Comparison of ENCODE assay signal across 1 cellular context in the genomic region with DNA sequence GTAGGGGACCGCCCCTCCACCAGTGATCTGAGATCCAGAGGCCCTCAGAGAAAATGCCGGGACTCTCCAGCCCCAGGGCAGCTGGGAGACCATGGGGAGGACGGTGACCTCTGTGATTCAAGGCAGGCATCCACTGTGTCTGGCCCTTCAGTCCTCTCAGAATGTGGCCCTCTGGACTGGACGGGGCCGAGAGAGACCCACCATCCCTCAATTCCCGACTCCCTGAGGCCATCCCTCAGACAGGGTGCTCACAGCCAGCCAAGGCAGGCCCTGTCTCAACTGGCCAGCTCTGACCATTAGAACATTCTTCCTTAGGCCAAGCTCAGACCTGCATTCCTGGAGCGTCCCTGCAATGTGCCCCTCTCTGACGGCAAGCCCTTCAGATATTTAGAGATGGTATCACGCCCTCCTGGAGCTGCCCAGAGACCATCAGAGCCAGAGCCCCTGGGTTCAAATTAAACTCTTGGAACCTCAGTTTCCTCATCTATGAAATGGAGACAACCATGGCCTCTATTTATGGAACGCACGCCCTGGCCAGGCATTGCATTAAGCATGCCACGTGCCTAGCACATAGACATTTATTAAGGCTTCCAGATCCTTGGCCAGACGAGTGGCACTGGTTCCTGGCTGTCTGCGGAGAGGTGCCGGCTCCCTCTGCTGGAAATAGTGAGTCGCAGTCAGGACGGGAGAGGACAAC.
TF ChIP-seq lines count a peak whose summit lies in the region.

No MANE protein-coding gene starts in this region.

TF ChIP-seq in K562, 482 proteins besides CTCF, POLR2A, EP300 and RAD21 (continued from another document):
- TF ChIP-seq TEAD4 (IDR thresholded peaks at IDR 0.05; ENCODE audit: low read length): peak; percentile 25; the same call in 1 of the 2 replicates
- TF ChIP-seq TEAD4 (CRISPR knock-in tag; IDR thresholded peaks at IDR 0.05; ENCODE audit: borderline replicate concordance): no peak
- TF ChIP-seq, protein P1, sequence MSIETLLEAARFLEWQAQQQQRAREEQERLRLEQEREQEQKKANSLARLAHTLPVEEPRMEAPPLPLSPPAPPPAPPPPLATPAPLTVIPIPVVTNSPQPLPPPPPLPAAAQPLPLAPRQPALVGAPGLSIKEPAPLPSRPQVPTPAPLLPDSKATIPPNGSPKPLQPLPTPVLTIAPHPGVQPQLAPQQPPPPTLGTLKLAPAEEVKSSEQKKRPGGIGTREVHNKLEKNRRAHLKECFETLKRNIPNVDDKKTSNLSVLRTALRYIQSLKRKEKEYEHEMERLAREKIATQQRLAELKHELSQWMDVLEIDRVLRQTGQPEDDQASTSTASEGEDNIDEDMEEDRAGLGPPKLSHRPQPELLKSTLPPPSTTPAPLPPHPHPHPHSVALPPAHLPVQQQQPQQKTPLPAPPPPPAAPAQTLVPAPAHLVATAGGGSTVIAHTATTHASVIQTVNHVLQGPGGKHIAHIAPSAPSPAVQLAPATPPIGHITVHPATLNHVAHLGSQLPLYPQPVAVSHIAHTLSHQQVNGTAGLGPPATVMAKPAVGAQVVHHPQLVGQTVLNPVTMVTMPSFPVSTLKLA (conservative IDR thresholded peaks at IDR 0.05): peak in 1 of 2 experiments; percentile 59; a peak in 2 of 4 replicates
- TF ChIP-seq ZNF717 (CRISPR knock-in tag; IDR thresholded peaks at IDR 0.05): no peak
- TF ChIP-seq, protein P2, sequence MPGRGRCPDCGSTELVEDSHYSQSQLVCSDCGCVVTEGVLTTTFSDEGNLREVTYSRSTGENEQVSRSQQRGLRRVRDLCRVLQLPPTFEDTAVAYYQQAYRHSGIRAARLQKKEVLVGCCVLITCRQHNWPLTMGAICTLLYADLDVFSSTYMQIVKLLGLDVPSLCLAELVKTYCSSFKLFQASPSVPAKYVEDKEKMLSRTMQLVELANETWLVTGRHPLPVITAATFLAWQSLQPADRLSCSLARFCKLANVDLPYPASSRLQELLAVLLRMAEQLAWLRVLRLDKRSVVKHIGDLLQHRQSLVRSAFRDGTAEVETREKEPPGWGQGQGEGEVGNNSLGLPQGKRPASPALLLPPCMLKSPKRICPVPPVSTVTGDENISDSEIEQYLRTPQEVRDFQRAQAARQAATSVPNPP (IDR thresholded peaks at IDR 0.05; ENCODE audit: borderline replicate concordance, insufficient read depth, insufficient read length): no peak
- TF ChIP-seq, protein P3, sequence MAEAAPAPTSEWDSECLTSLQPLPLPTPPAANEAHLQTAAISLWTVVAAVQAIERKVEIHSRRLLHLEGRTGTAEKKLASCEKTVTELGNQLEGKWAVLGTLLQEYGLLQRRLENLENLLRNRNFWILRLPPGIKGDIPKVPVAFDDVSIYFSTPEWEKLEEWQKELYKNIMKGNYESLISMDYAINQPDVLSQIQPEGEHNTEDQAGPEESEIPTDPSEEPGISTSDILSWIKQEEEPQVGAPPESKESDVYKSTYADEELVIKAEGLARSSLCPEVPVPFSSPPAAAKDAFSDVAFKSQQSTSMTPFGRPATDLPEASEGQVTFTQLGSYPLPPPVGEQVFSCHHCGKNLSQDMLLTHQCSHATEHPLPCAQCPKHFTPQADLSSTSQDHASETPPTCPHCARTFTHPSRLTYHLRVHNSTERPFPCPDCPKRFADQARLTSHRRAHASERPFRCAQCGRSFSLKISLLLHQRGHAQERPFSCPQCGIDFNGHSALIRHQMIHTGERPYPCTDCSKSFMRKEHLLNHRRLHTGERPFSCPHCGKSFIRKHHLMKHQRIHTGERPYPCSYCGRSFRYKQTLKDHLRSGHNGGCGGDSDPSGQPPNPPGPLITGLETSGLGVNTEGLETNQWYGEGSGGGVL (CRISPR knock-in tag; IDR thresholded peaks at IDR 0.05): no peak
- TF ChIP-seq RBM25 (IDR thresholded peaks at IDR 0.05; ENCODE audit: low read depth, low read length, severe bottlenecking): no peak
- no peak for TF ChIP-seq MEF2A (IDR thresholded peaks at IDR 0.05; ENCODE audit: control insufficient read depth, low read depth, low read length)
- no peak for TF ChIP-seq GABPA (tag; conservative IDR thresholded peaks at IDR 0.05; ENCODE audit: low read depth)
- TF ChIP-seq WHSC1 (IDR thresholded peaks at IDR 0.05; ENCODE audit: low read length): no peak
- TF ChIP-seq BCL6 (CRISPR knock-in tag; IDR thresholded peaks at IDR 0.05): no peak
- 0 out of 2 replicates have a peak, but pooled peaks have one; percentile 51 for TF ChIP-seq ZBTB17 (CRISPR knock-in tag; IDR thresholded peaks at IDR 0.05)
